In genomic region chr9:116760636-116761035, GRCh38 we compare ENCODE assay signal across 23 cellular contexts.
A peak's percentile ranks its signal among the peaks of the same experiment; 100 is the strongest.
DNase-seq lines count a peak whose midpoint lies in the region; ATAC-seq and TF ChIP-seq lines count a peak whose summit lies in the region.
"Had no signal": no experiment of that assay in that cellular context is flagged by ENCODE, and none has a peak within 500 bp of the region (broad histone marks: within the 10 kb centered on the region; RNA-seq: fewer than 3 reads in every experiment).

No MANE protein-coding gene starts in this region.

- H3K9me3 ChIP-seq in A673 (ENCODE audit: low read depth, low read length, poor library complexity, severe bottlenecking), result peaks cover 3% of the 10 kb centered on the region
- H3K9me3 ChIP-seq: BE2C, HAP-1 had no signal

- H3K23ac ChIP-seq in mesendoderm (ENCODE audit: low read length), result no peak overlapping the region

- ATAC-seq in GM23338, result peak; percentile 29; the same call in 1 of the 3 replicates
- ATAC-seq in WTC11, result peak; percentile 51
- ATAC-seq in GM18517 (IDR thresholded peaks at IDR 0.05; ENCODE audit: unreplicated experiment), result no peak
- no peak for ATAC-seq in GM19397 (IDR thresholded peaks at IDR 0.05; ENCODE audit: unreplicated experiment)

- H3K27me3 ChIP-seq in A673 (replicated peaks; ENCODE audit: insufficient read depth, low read depth, low read length, poor library complexity) (no peaks in the 10 kb centered on the region), GM23338 (ENCODE audit: insufficient read depth) (no peaks in the 10 kb centered on the region), mesendoderm (ENCODE audit: insufficient read depth, low read length, poor library complexity) (no peaks in the 10 kb centered on the region)
- H3K27me3 ChIP-seq: BE2C; BLaER1 treated with 17β-estradiol and CSF1 and Interleukin-3, amounts not matched to agents 10 nM and 100 nM had no signal

- H3K18ac ChIP-seq in mesendoderm (ENCODE audit: low read length), result no peak overlapping the region

- intact Hi-C loops in A673 (cut with micrococcal nuclease; ENCODE audit: unreplicated experiment), result no loop called here

- WGBS in mesendoderm (ENCODE audit: extremely low coverage, insufficient coverage, low lambda C conversion rate), result no CpG with 5 or more reads among the region's 5 CpGs

- no peak overlapping the region for H2BK15ac ChIP-seq in mesendoderm (replicated peaks; ENCODE audit: low read depth)

- CTCF ChIA-PET in A673 (lab: Charles Lee) (no interaction called here), WTC11 (lab: Charles Lee) (interaction anchor here (1.3 to 1.4 kb wide), 2 partner anchors 23 to 82 kb away, joined by 4 to 5 read pairs; no protein-coding TSS in a partner anchor)

- H3K4me3 ChIP-seq in A673 (ENCODE audit: low read depth, low read length, poor library complexity, severe bottlenecking) (no peak overlapping the region), GM23338 (no peak overlapping the region), mesendoderm (ENCODE audit: low read length) (no peak overlapping the region)
- H3K4me3 ChIP-seq: BLaER1 treated with 17β-estradiol and CSF1 and Interleukin-3, amounts not matched to agents 10 nM and 100 nM; HAP-1 had no signal

- no peak overlapping the region for H3K56ac ChIP-seq in mesendoderm (ENCODE audit: low read length)

- no peak overlapping the region for H2BK120ac ChIP-seq in mesendoderm (ENCODE audit: low read depth, low read length)

- peaks cover 28% of the 10 kb centered on the region for H3K4me1 ChIP-seq in A673 (ENCODE audit: insufficient read depth, low read length, poor library complexity, severe bottlenecking)
- H3K4me1 ChIP-seq in GM23338 (ENCODE audit: insufficient read depth), result peaks cover 6% of the 10 kb centered on the region; the same call in 1 of the 2 replicates
- H3K4me1 ChIP-seq in mesendoderm (ENCODE audit: control insufficient read depth, low read depth, low read length), result peaks cover 11% of the 10 kb centered on the region
- H3K4me1 ChIP-seq: BE2C, HAP-1 had no signal

- no peak overlapping the region for H3K9ac ChIP-seq in mesendoderm (ENCODE audit: low read length)
- H3K9ac ChIP-seq: BLaER1 treated with 17β-estradiol and CSF1 and Interleukin-3, amounts not matched to agents 10 nM and 100 nM had no signal

- H3K79me1 ChIP-seq in mesendoderm (ENCODE audit: low read length), result no peaks in the 10 kb centered on the region

- H3K4me2 ChIP-seq in GM23338 (peak overlapping the region; percentile 26; the same call in 1 of the 2 replicates), mesendoderm (ENCODE audit: low read length) (no peak overlapping the region)
- H3K4me2 ChIP-seq: BLaER1 treated with 17β-estradiol and CSF1 and Interleukin-3, amounts not matched to agents 10 nM and 100 nM had no signal

- H3K27ac Mint-ChIP-seq in GM23338 (0 out of 2 replicates have a peak overlapping the region, but pooled peaks have one; percentile 14), WTC11 (no peak overlapping the region)
- H3K27ac Mint-ChIP-seq: CD14-positive monocyte; CD4-positive, alpha-beta T cell; HFFc6 had no signal

- H3K36me3 Mint-ChIP-seq in GM23338 (ENCODE audit: low read depth), result no peaks in the 10 kb centered on the region
- peaks cover 7% of the 10 kb centered on the region for H3K36me3 Mint-ChIP-seq in WTC11
- H3K36me3 Mint-ChIP-seq: CD14-positive monocyte had no signal

- TF ChIP-seq POLR2A in erythroblast (IDR thresholded peaks at IDR 0.05; ENCODE audit: low read length), result no peak

- H3K27ac ChIP-seq in A673 (ENCODE audit: low read depth, low read length, poor library complexity, severe bottlenecking) (no peak overlapping the region), GM23338 (ENCODE audit: low read depth) (no peak overlapping the region), mesendoderm (ENCODE audit: low read depth, low read length) (no peak overlapping the region)
- H3K27ac ChIP-seq: 22Rv1; BLaER1 treated with 17β-estradiol and CSF1 and Interleukin-3, amounts not matched to agents 10 nM and 100 nM had no signal

- H3K27me3 Mint-ChIP-seq in GM23338 (ENCODE audit: insufficient read depth, low read depth, poor library complexity) (peaks cover 2% of the 10 kb centered on the region), WTC11 (ENCODE audit: low read depth) (no peaks in the 10 kb centered on the region)
- H3K27me3 Mint-ChIP-seq: CD4-positive, alpha-beta T cell had no signal

- no peak for TF ChIP-seq CTCF in A673 (conservative IDR thresholded peaks at IDR 0.05; ENCODE audit: low read depth, low read length)
- TF ChIP-seq CTCF in GM23338 (conservative IDR thresholded peaks at IDR 0.05; ENCODE audit: low read depth in 2 of 2), result no peak
- no peak for TF ChIP-seq CTCF in WTC11 (IDR thresholded peaks at IDR 0.05)

- H2BK5ac ChIP-seq in mesendoderm (ENCODE audit: low read length), result no peak overlapping the region

- no peaks in the 10 kb centered on the region for H3K79me2 ChIP-seq in GM23338 (replicated peaks; ENCODE audit: insufficient read depth)
- H3K79me2 ChIP-seq in mesendoderm (ENCODE audit: control insufficient read depth, insufficient read depth, low read length), result no peaks in the 10 kb centered on the region

- no TSS peak for BruUV-seq in A673 (replicated peaks; lab: Mats Ljungman, UMichigan)

- peaks cover 19% of the 10 kb centered on the region for H3K4me1 Mint-ChIP-seq in GM23338
- H3K4me1 Mint-ChIP-seq in WTC11, result peaks cover 19% of the 10 kb centered on the region
- H3K4me1 Mint-ChIP-seq: CD14-positive monocyte; CD8-positive, alpha-beta memory T cell had no signal

- DNase-seq in A673 (ENCODE audit: low spot score) (peak; percentile 67), GM23338 (ENCODE audit: low spot score) (no peak), WTC11 (ENCODE audit: low spot score) (no peak), mesendoderm (peak; percentile 29), erythroblast (lab: John Stamatoyannopoulos, UW) (no peak), COLO668 (lab: John Stamatoyannopoulos, UW; ENCODE audit: unreplicated experiment) (no peak)
- DNase-seq: ACHN; AML-193; BE2C; Calu3; CD4-positive, alpha-beta T cell; CD8-positive, alpha-beta memory T cell; COR-L47; DMS53; DMS79 treated with DMSO at 0.1 percent for 48 hours; GOT3; HFFc6 had no signal

- H2AFZ ChIP-seq in GM23338, result no peak overlapping the region

- POLR2A ChIA-PET in A673 (lab: Charles Lee; ENCODE audit: low non-redundant PET), result interaction anchor here (0.6 kb wide), 1 partner anchor 898 kb away, joined by 3 read pairs; no protein-coding TSS in a partner anchor
- POLR2A ChIA-PET in WTC11 (lab: Charles Lee), result no interaction called here

- H3K4ac ChIP-seq in mesendoderm (ENCODE audit: low read depth, low read length), result no peak overlapping the region

- H3K4me3 Mint-ChIP-seq in GM23338 (no peak overlapping the region), WTC11 (no peak overlapping the region)
- H3K4me3 Mint-ChIP-seq: CD14-positive monocyte; CD4-positive, alpha-beta T cell; CD8-positive, alpha-beta memory T cell; HFFc6 had no signal

- H3K36me3 ChIP-seq in A673 (ENCODE audit: insufficient read depth, low read length, poor library complexity, severe bottlenecking) (no peaks in the 10 kb centered on the region), GM23338 (ENCODE audit: insufficient read depth) (no peaks in the 10 kb centered on the region), mesendoderm (ENCODE audit: control insufficient read depth, insufficient read depth, low read length) (no peaks in the 10 kb centered on the region)
- H3K36me3 ChIP-seq: BLaER1 treated with 17β-estradiol and CSF1 and Interleukin-3, amounts not matched to agents 10 nM and 100 nM; HAP-1 had no signal

- no peaks in the 10 kb centered on the region for H3F3A ChIP-seq in GM23338 (replicated peaks; ENCODE audit: low read depth)

- H3K9me2 ChIP-seq in GM23338 (ENCODE audit: insufficient read depth), result no peaks in the 10 kb centered on the region

- H4K8ac ChIP-seq in mesendoderm (ENCODE audit: low read depth, low read length), result no peak overlapping the region

- no peaks in the 10 kb centered on the region for H4K20me1 ChIP-seq in GM23338 (replicated peaks; ENCODE audit: insufficient read depth)
- H4K20me1 ChIP-seq: BLaER1 treated with 17β-estradiol and CSF1 and Interleukin-3, amounts not matched to agents 10 nM and 100 nM had no signal

- no peak overlapping the region for H2AK5ac ChIP-seq in mesendoderm (ENCODE audit: low read length)

- H3K9me3 Mint-ChIP-seq in GM23338 (no peaks in the 10 kb centered on the region), WTC11 (peaks cover 9% of the 10 kb centered on the region)
- H3K9me3 Mint-ChIP-seq: CD4-positive, alpha-beta T cell; HFFc6 had no signal

- H4K5ac ChIP-seq in mesendoderm (ENCODE audit: low read length), result no peak overlapping the region

TF ChIP-seq in GM23338, 12 proteins besides CTCF, POLR2A, EP300 and RAD21:
- TF ChIP-seq STAT1 (IDR thresholded peaks at IDR 0.05; ENCODE audit: unreplicated experiment) (no peak), NANOG (IDR thresholded peaks at IDR 0.05; ENCODE audit: borderline replicate concordance) (no peak), ZNF114 (CRISPR knock-in tag; IDR thresholded peaks at IDR 0.05) (no peak), ETS1 (IDR thresholded peaks at IDR 0.05) (no peak), POLR2AphosphoS5 (IDR thresholded peaks at IDR 0.05; ENCODE audit: low read depth) (no peak)

TF ChIP-seq in WTC11, 78 proteins besides CTCF, POLR2A, EP300 and RAD21 (continues in another document):
- TF ChIP-seq ZNF232 (CRISPR knock-in tag; IDR thresholded peaks at IDR 0.05) (no peak), MYBL2 (CRISPR knock-in tag; IDR thresholded peaks at IDR 0.05) (no peak), CDX4 (CRISPR knock-in tag; IDR thresholded peaks at IDR 0.05; ENCODE audit: borderline replicate concordance) (no peak), NFATC4 (CRISPR knock-in tag; IDR thresholded peaks at IDR 0.05) (no peak)

Comparison
In these comparisons a context has a peak if more than half of its experiments do, and no peak if none do; other contexts are left out.
1. DNase-seq: peak in A673 (single experiment) and mesendoderm (single experiment); none in GM23338 (single experiment), WTC11 (single experiment), erythroblast (0 of 2) and COLO668 (single experiment).
2. ATAC-seq: peak in GM23338 (single experiment) and WTC11 (single experiment); none in GM18517 (single experiment) and GM19397 (single experiment).